In genomic region chr2:239532305-239532649, GRCh38 we compare ENCODE assay signal across 20 cellular contexts.
"Had no signal": no experiment of that assay in that cellular context is flagged by ENCODE, and none has a peak within 500 bp of the region (broad histone marks: within the 10 kb centered on the region; RNA-seq: fewer than 3 reads in every experiment).

No MANE protein-coding gene starts in this region.

- H3K27ac Mint-ChIP-seq: naive thymus-derived CD4-positive, alpha-beta T cell; progenitor cell of endocrine pancreas; stimulated activated memory B cell treated with anti-CD40 and anti-IgM and Interleukin-4, amounts not matched to agents 10 μg/mL and 1 μg/mL and 100 μg/mL, for 72 hours; stimulated activated naive CD8-positive, alpha-beta T cell treated with anti-CD3 and anti-CD28 coated beads, Interleukin-15, Interleukin-2, amounts not matched to agents 100 ng/mL and 50 ng/mL, for 24 hours had no signal

- ATAC-seq: heart left ventricle; left colon; left ventricle myocardium superior; naive thymus-derived CD4-positive, alpha-beta T cell; right cardiac atrium; stimulated activated memory B cell treated with anti-CD40 and anti-IgM and Interleukin-4, amounts not matched to agents 10 μg/mL and 1 μg/mL and 100 μg/mL, for 72 hours had no signal

- H3K4me3 ChIP-seq: colonic mucosa, heart left ventricle, pancreas, smooth muscle cell, tibial nerve had no signal

- H3K4me1 ChIP-seq: colonic mucosa, pancreas had no signal

- H3K4me1 Mint-ChIP-seq: stimulated activated memory B cell treated with anti-CD40 and anti-IgM and Interleukin-4, amounts not matched to agents 10 μg/mL and 1 μg/mL and 100 μg/mL, for 72 hours had no signal

- H3K9me3 ChIP-seq: colonic mucosa, pancreas had no signal

- DNase-seq: cerebellar nuclear complex; colonic mucosa; effector CD8-positive, alpha-beta T cell; hippocampal formation; left colon; left ventricle myocardium superior; naive thymus-derived CD4-positive, alpha-beta T cell; occipital lobe; pancreas; stimulated activated CD4-positive, alpha-beta T cell treated with anti-CD3 and anti-CD28 coated beads, Interleukin-4, amount 100 ng/mL, for 1 hour had no signal

- H3K36me3 ChIP-seq: colonic mucosa, heart left ventricle, pancreas, tibial nerve had no signal

- H3K36me3 Mint-ChIP-seq: naive thymus-derived CD4-positive, alpha-beta T cell; stimulated activated memory B cell treated with anti-CD40 and anti-IgM and Interleukin-4, amounts not matched to agents 10 μg/mL and 1 μg/mL and 100 μg/mL, for 72 hours had no signal

- H3K27ac ChIP-seq: colonic mucosa, heart left ventricle, pancreas, tibial nerve had no signal

- H3K4me3 Mint-ChIP-seq: naive thymus-derived CD4-positive, alpha-beta T cell; neural crest cell; stimulated activated memory B cell treated with anti-CD40 and anti-IgM and Interleukin-4, amounts not matched to agents 10 μg/mL and 1 μg/mL and 100 μg/mL, for 72 hours; stimulated activated naive CD8-positive, alpha-beta T cell treated with anti-CD3 and anti-CD28 coated beads, Interleukin-15, Interleukin-2, amounts not matched to agents 100 ng/mL and 50 ng/mL, for 24 hours had no signal

- FAIRE-seq: endometrium, frontal cortex, pancreas had no signal

- H3K27me3 ChIP-seq: colonic mucosa, pancreas, tibial nerve had no signal

- H3K9me3 Mint-ChIP-seq: neural crest cell; stimulated activated naive CD8-positive, alpha-beta T cell treated with anti-CD3 and anti-CD28 coated beads, Interleukin-15, Interleukin-2, amounts not matched to agents 100 ng/mL and 50 ng/mL, for 24 hours had no signal
